26 cellular contexts compared by ENCODE assay signal in the genomic region with DNA sequence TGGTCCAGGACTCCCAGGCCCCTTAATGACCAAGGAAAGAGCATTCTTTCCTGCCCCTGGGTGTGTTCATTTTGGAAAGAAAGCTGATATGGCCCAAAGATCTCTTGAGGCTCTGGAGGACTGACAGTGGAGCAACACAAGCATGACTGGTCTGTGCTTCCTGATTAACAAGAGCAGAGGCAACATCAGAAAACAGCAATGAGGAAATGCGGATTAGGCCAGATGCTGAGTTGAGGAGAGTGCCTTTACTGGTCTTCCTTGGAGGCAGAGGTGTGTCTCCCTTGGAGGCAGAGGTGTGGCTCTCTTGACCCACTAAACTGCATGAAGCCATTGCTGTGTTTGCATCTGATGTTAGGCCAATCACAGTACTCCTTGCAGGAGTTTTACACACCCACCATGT. TPM values are rescaled to one million over a fixed set of nuclear protein-coding genes. Genes with fewer than 3 reads are reported as not detected.
"Had no signal": no experiment of that assay in that cellular context is flagged by ENCODE, and none has a peak within 500 bp of the region (broad histone marks: within the 10 kb centered on the region; RNA-seq: fewer than 3 reads in every experiment).

No MANE protein-coding gene starts in this region.

- H3K27me3 ChIP-seq: colonic mucosa, right lobe of liver, tibial nerve, vagina had no signal

- H3K36me3 ChIP-seq: colonic mucosa, heart right ventricle, lower lobe of right lung, right lobe of liver, thoracic aorta, tibial nerve, vagina had no signal

- DNase-seq: colonic mucosa; dermis blood vessel endothelial cell; effector memory CD4-positive, alpha-beta T cell; erythroblast; foreskin melanocyte; glutamatergic neuron; heart right ventricle; hypothalamus; immature natural killer cell; islet precursor cell; kidney glomerular epithelial cell; left ventricle myocardium superior; lower lobe of right lung; naive B cell; right lobe of liver; small intestine; stimulated activated CD4-positive, alpha-beta T cell treated with anti-CD3 and anti-CD28 coated beads, Interleukin-15, amount 100 ng/mL, for 24 hours; stimulated activated CD4-positive, alpha-beta T cell treated with anti-CD3 and anti-CD28 coated beads, Interleukin-2, amount 100 ng/mL, for 48 hours; stimulated activated naive B cell treated with anti-CD40 and anti-IgM and Interleukin-4, amounts not matched to agents 10 μg/mL and 1 μg/mL and 100 μg/mL, for 72 hours had no signal

- H3K79me2 ChIP-seq: parathyroid adenoma had no signal

- ATAC-seq: heart right ventricle; left ventricle myocardium superior; lower lobe of right lung; natural killer cell treated with Interleukin-12 subunit alpha and Interleukin-12 subunit beta and Interleukin-15 and Interleukin-18, amount 100 ng/mL, for 72 hours; right lobe of liver; stimulated activated naive B cell treated with anti-CD40 and anti-IgM and Interleukin-4, amounts not matched to agents 10 μg/mL and 1 μg/mL and 100 μg/mL, for 72 hours had no signal

- H3K4me3 ChIP-seq: colonic mucosa, heart right ventricle, lower lobe of right lung, right lobe of liver, thoracic aorta, tibial nerve, vagina had no signal

- H3K9ac ChIP-seq: parathyroid adenoma had no signal

- H3K4me1 ChIP-seq: colonic mucosa, heart right ventricle, lower lobe of right lung, parathyroid adenoma, right lobe of liver, tibial nerve, vagina had no signal

- H3K9me3 ChIP-seq: colonic mucosa, heart right ventricle, lower lobe of right lung, right lobe of liver, thoracic aorta, tibial nerve, vagina had no signal

- H3K27ac ChIP-seq: colonic mucosa, heart right ventricle, lower lobe of right lung, parathyroid adenoma, right lobe of liver, thoracic aorta, tibial nerve, vagina had no signal

RNA-seq across cellular contexts. Expression of a gene that starts 19.9 kb away (rescaled TPM):
- polyA plus RNA-seq: endothelial cell of umbilical vein, fibroblast of lung, heart right ventricle, immature natural killer cell, small intestine had no signal

RNA-seq across cellular contexts. Expression of a gene that starts 26.3 kb away (rescaled TPM):
- polyA plus RNA-seq: endothelial cell of umbilical vein, fibroblast of lung, heart right ventricle, immature natural killer cell, small intestine had no signal

RNA-seq across cellular contexts. Expression of a gene that starts 27.5 kb away (rescaled TPM):
- polyA plus RNA-seq: endothelial cell of umbilical vein, fibroblast of lung, heart right ventricle, immature natural killer cell had no signal

RNA-seq across cellular contexts. Expression of a gene that starts 35.0 kb away (rescaled TPM):
- polyA plus RNA-seq: endothelial cell of umbilical vein, fibroblast of lung, heart right ventricle, immature natural killer cell, small intestine had no signal

RNA-seq across cellular contexts. Expression of a gene that starts 54.9 kb away (rescaled TPM):
- polyA plus RNA-seq: endothelial cell of umbilical vein, fibroblast of lung, heart right ventricle, immature natural killer cell, small intestine had no signal
